Comparison of ENCODE assay signal across 1 cellular context in genomic region chr5:141431286-141431685, GRCh38.
TF ChIP-seq lines count a peak whose summit lies in the region.

No MANE protein-coding gene starts in this region.

TF ChIP-seq in SK-N-SH, 30 proteins besides CTCF, POLR2A, EP300 and RAD21:
- TF ChIP-seq ELF1 (IDR thresholded peaks at IDR 0.05) = no peak
- TF ChIP-seq, protein P1, sequence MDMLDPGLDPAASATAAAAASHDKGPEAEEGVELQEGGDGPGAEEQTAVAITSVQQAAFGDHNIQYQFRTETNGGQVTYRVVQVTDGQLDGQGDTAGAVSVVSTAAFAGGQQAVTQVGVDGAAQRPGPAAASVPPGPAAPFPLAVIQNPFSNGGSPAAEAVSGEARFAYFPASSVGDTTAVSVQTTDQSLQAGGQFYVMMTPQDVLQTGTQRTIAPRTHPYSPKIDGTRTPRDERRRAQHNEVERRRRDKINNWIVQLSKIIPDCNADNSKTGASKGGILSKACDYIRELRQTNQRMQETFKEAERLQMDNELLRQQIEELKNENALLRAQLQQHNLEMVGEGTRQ (IDR thresholded peaks at IDR 0.05; ENCODE audit: borderline replicate concordance, low read depth, low read length) = no peak
TF ChIP-seq in SK-N-SH: peak in this region for 0.
